ENCODE assay signal across 1 cellular context in the genomic region with DNA sequence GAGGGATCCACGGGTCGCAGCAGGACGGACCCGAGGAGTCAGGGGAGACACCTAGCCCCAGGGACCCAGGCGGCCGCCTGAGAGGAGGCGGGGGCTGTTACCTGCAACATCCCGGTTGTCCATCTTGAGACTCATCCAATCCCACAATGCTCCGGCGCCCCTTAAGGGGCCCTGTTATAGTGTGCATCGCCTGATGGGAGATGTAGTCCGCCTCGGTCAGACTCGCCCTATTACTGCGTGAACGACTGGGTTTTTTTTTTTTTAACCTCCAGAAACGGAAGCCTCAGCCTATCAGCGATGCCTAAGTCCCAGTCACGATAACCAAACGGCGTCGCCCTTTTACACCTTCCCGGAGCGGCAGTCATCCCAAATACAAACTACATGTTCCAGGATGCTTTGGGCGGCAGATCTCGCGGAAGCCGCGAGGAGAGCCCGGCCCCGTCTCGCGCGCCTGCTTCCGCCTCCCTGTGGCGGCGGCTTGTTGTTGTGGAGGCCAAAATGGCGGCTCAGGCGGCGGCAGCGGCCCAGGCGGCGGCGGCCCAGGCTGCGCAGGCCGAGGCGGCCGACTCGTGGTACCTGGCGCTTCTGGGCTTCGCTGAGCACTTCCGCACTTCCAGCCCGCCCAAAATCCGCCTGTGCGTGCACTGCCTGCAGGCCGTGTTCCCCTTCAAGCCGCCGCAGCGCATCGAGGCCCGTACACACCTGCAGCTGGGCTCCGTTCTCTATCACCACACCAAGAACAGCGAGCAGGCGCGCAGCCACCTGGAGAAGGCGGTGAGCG.
TF ChIP-seq lines count a peak whose summit lies in the region.

A gene with protein sequence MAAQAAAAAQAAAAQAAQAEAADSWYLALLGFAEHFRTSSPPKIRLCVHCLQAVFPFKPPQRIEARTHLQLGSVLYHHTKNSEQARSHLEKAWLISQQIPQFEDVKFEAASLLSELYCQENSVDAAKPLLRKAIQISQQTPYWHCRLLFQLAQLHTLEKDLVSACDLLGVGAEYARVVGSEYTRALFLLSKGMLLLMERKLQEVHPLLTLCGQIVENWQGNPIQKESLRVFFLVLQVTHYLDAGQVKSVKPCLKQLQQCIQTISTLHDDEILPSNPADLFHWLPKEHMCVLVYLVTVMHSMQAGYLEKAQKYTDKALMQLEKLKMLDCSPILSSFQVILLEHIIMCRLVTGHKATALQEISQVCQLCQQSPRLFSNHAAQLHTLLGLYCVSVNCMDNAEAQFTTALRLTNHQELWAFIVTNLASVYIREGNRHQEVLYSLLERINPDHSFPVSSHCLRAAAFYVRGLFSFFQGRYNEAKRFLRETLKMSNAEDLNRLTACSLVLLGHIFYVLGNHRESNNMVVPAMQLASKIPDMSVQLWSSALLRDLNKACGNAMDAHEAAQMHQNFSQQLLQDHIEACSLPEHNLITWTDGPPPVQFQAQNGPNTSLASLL (plus strand): TSS at position 468 of the 781 bp plus-strand sequence. CDS start 31 bp downstream, at position 499.
A gene with protein sequence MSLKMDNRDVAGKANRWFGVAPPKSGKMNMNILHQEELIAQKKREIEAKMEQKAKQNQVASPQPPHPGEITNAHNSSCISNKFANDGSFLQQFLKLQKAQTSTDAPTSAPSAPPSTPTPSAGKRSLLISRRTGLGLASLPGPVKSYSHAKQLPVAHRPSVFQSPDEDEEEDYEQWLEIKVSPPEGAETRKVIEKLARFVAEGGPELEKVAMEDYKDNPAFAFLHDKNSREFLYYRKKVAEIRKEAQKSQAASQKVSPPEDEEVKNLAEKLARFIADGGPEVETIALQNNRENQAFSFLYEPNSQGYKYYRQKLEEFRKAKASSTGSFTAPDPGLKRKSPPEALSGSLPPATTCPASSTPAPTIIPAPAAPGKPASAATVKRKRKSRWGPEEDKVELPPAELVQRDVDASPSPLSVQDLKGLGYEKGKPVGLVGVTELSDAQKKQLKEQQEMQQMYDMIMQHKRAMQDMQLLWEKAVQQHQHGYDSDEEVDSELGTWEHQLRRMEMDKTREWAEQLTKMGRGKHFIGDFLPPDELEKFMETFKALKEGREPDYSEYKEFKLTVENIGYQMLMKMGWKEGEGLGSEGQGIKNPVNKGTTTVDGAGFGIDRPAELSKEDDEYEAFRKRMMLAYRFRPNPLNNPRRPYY (minus strand): TSS at position 148 of the 781 bp plus-strand sequence. CDS start 13 bp downstream, at position 135.

TF ChIP-seq in GM12878, 131 proteins besides CTCF, POLR2A, EP300 and RAD21 (continued from another document):
- no peak for TF ChIP-seq ZBTB33 (IDR thresholded peaks at IDR 0.05)
- no peak for TF ChIP-seq ZBTB4 (CRISPR knock-in tag; IDR thresholded peaks at IDR 0.05)
- TF ChIP-seq CHD1 (IDR thresholded peaks at IDR 0.05; ENCODE audit: low read depth, low read length): no peak
- TF ChIP-seq SMARCA5 (IDR thresholded peaks at IDR 0.05): peak; percentile 67
- TF ChIP-seq FOXM1 (IDR thresholded peaks at IDR 0.05; ENCODE audit: low read depth, low read length): no peak
- TF ChIP-seq POLR2AphosphoS5 (IDR thresholded peaks at IDR 0.05; ENCODE audit: low read length): peak; percentile 93
- peak; percentile 48 for TF ChIP-seq NR2C1 (IDR thresholded peaks at IDR 0.05)
- peak in 1 of 2 experiments; percentile 72; a peak in 2 of 4 replicates for TF ChIP-seq SRF (IDR thresholded peaks at IDR 0.05; ENCODE audit: low read depth in 2 of 2, low read length in 2 of 2)
- no peak for TF ChIP-seq CHD4 (IDR thresholded peaks at IDR 0.05)
- peak; percentile 78 for TF ChIP-seq CREM (IDR thresholded peaks at IDR 0.05; ENCODE audit: low read depth)
- TF ChIP-seq, protein P1, sequence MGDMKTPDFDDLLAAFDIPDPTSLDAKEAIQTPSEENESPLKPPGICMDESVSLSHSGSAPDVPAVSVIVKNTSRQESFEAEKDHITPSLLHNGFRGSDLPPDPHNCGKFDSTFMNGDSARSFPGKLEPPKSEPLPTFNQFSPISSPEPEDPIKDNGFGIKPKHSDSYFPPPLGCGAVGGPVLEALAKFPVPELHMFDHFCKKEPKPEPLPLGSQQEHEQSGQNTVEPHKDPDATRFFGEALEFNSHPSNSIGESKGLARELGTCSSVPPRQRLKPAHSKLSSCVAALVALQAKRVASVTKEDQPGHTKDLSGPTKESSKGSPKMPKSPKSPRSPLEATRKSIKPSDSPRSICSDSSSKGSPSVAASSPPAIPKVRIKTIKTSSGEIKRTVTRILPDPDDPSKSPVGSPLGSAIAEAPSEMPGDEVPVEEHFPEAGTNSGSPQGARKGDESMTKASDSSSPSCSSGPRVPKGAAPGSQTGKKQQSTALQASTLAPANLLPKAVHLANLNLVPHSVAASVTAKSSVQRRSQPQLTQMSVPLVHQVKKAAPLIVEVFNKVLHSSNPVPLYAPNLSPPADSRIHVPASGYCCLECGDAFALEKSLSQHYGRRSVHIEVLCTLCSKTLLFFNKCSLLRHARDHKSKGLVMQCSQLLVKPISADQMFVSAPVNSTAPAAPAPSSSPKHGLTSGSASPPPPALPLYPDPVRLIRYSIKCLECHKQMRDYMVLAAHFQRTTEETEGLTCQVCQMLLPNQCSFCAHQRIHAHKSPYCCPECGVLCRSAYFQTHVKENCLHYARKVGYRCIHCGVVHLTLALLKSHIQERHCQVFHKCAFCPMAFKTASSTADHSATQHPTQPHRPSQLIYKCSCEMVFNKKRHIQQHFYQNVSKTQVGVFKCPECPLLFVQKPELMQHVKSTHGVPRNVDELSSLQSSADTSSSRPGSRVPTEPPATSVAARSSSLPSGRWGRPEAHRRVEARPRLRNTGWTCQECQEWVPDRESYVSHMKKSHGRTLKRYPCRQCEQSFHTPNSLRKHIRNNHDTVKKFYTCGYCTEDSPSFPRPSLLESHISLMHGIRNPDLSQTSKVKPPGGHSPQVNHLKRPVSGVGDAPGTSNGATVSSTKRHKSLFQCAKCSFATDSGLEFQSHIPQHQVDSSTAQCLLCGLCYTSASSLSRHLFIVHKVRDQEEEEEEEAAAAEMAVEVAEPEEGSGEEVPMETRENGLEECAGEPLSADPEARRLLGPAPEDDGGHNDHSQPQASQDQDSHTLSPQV (IDR thresholded peaks at IDR 0.05): no peak
- TF ChIP-seq SIN3A (IDR thresholded peaks at IDR 0.05; ENCODE audit: low read depth, low read length): peak; percentile 60
- no peak for TF ChIP-seq NR2C2 (IDR thresholded peaks at IDR 0.05; ENCODE audit: borderline replicate concordance, control insufficient read depth, insufficient read length, low read depth)
- no peak for TF ChIP-seq FOS (IDR thresholded peaks at IDR 0.05; ENCODE audit: borderline replicate concordance, extremely low read depth, insufficient read length)
- no peak for TF ChIP-seq SMC3 (IDR thresholded peaks at IDR 0.05; ENCODE audit: borderline replicate concordance, low read length)
- TF ChIP-seq ZNF274 (IDR thresholded peaks at IDR 0.05; ENCODE audit: insufficient read depth, insufficient read length): no peak
